21 cellular contexts compared by ENCODE assay signal in the genomic region with DNA sequence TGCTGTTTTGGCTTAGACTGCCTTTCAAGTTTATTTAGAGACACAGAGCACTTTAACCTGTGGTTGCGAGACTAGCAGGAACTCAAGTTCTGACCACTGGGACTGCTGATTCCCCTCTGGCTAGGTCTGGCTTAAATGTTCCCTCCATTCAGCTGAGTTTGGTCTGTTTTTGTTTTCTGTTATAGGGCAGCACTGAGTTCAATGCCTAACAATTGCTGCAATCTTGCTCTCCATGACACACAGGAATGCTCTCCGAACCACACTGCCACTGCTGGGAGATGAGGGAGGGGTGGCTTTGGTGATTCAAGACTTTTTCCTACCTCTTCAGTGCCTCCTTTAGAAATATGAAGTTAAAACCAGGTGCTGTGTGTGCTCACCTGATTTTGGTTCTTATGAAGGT.
"Had no signal": no experiment of that assay in that cellular context is flagged by ENCODE, and none has a peak within 500 bp of the region (broad histone marks: within the 10 kb centered on the region; RNA-seq: fewer than 3 reads in every experiment).

No MANE protein-coding gene starts in this region.

- H3K9me3 ChIP-seq: mucosa of descending colon, transverse colon had no signal

- H3K27me3 ChIP-seq: transverse colon had no signal

- H3K4me3 ChIP-seq: lung, mucosa of descending colon, transverse colon had no signal

- DNase-seq: activated CD4-positive, alpha-beta T cell treated with anti-CD3 and anti-CD28 coated beads for 36 hours; activated CD8-positive, alpha-beta memory T cell treated with anti-CD3 and anti-CD28 coated beads, Interleukin-2, amount 50 U/mL, for 4 hours; activated CD8-positive, alpha-beta T cell treated with anti-CD3 and anti-CD28 coated beads for 36 hours; activated gamma-delta T cell treated with Interleukin-2 at 50 U/mL for 16 hours; activated naive CD8-positive, alpha-beta T cell treated with anti-CD3 and anti-CD28 coated beads, Interleukin-2, amount 50 U/mL, for 24 hours; activated T-cell treated with anti-CD3 and anti-CD28 coated beads, Interleukin-2, amount 50 U/mL, for 72 hours; central memory CD4-positive, alpha-beta T cell; cortex of kidney; effector CD8-positive, alpha-beta T cell; hypothalamus; left cardiac atrium; mucosa of descending colon; nucleus accumbens; stimulated activated CD4-positive, alpha-beta T cell treated with anti-CD3 and anti-CD28 coated beads, Interleukin-2, amount 100 ng/mL, for 24 hours; stimulated activated naive CD4-positive, alpha-beta T cell; substantia nigra; SW 1271; T-helper 9 cell; transverse colon had no signal

- H3K27ac ChIP-seq: transverse colon, VCaP had no signal
